29 cellular contexts compared by ENCODE assay signal in genomic region chr3:196721097-196721496, GRCh38.
"Had no signal": no experiment of that assay in that cellular context is flagged by ENCODE, and none has a peak within 500 bp of the region (broad histone marks: within the 10 kb centered on the region; RNA-seq: fewer than 3 reads in every experiment).

No MANE protein-coding gene starts in this region.

- H3K9me3 ChIP-seq: stomach, suprapubic skin, testis, thoracic aorta, thyroid gland, tibial artery, tibial nerve, transverse colon, upper lobe of left lung, upper lobe of right lung, uterus, vagina had no signal

- H3K27ac ChIP-seq: stomach, suprapubic skin, testis, thoracic aorta, thyroid gland, tibial artery, tibial nerve, transverse colon, upper lobe of left lung, upper lobe of right lung, uterus, vagina had no signal

- H3K27me3 Mint-ChIP-seq: stimulated activated memory B cell treated with anti-CD40 and anti-IgM and Interleukin-4, amounts not matched to agents 10 μg/mL and 1 μg/mL and 100 μg/mL, for 72 hours; stimulated activated naive B cell treated with anti-CD40 and anti-IgM and Interleukin-4, amounts not matched to agents 10 μg/mL and 1 μg/mL and 100 μg/mL, for 72 hours; stimulated activated naive CD8-positive, alpha-beta T cell treated with anti-CD3 and anti-CD28 coated beads, Interleukin-15, amount 100 ng/mL, for 72 hours; stimulated activated naive CD8-positive, alpha-beta T cell treated with anti-CD3 and anti-CD28 coated beads, Interleukin-15, Interleukin-2, amounts not matched to agents 100 ng/mL and 50 ng/mL, for 24 hours; type B pancreatic cell had no signal

- H3K4me3 ChIP-seq: stomach, suprapubic skin, testis, thoracic aorta, thyroid gland, tibial artery, tibial nerve, transverse colon, upper lobe of left lung, upper lobe of right lung, uterus, vagina had no signal

- FAIRE-seq: urothelium cell line had no signal

- H3K4me1 ChIP-seq: stomach, suprapubic skin, testis, thyroid gland, tibial artery, tibial nerve, upper lobe of left lung, upper lobe of right lung, uterus, vagina had no signal

- H3K4me1 Mint-ChIP-seq: stimulated activated memory B cell treated with anti-CD40 and anti-IgM and Interleukin-4, amounts not matched to agents 10 μg/mL and 1 μg/mL and 100 μg/mL, for 72 hours had no signal

- DNase-seq: stimulated activated CD4-positive, alpha-beta T cell treated with anti-CD3 and anti-CD28 coated beads, Interleukin-2, amount 100 ng/mL, for 48 hours; stimulated activated CD4-positive, alpha-beta T cell treated with anti-CD3 and anti-CD28 coated beads, Interleukin-4, amount 100 ng/mL, for 1 hour; stimulated activated CD4-positive, alpha-beta T cell treated with anti-CD3 and anti-CD28 coated beads, Interleukin-4, amount 100 ng/mL, for 24 hours; stimulated activated CD4-positive, alpha-beta T cell treated with anti-CD3 and anti-CD28 coated beads, Interleukin-4, amount 100 ng/mL, for 4 hours; stimulated activated CD8-positive, alpha-beta memory T cell treated with anti-CD3 and anti-CD28 coated beads, Interleukin-4, amount 100 ng/mL, for 48 hours; stimulated activated naive B cell treated with anti-CD40 and anti-IgM and Interleukin-4, amounts not matched to agents 10 μg/mL and 1 μg/mL and 100 μg/mL, for 72 hours; stimulated activated naive CD4-positive, alpha-beta T cell; stimulated activated naive CD4-positive, alpha-beta T cell treated with Interleukin-2 at 50 U/mL for 16 hours; stimulated activated naive CD8-positive, alpha-beta T cell treated with anti-CD3 and anti-CD28 coated beads, Interleukin-15, amount 100 ng/mL, for 72 hours; stimulated activated naive CD8-positive, alpha-beta T cell treated with anti-CD3 and anti-CD28 coated beads, Interleukin-15, Interleukin-2, amounts not matched to agents 100 U/mL and 50 U/mL, for 24 hours; stomach; substantia nigra; testis; thyroid gland; tibial artery; transverse colon; trophoblast cell; upper lobe of left lung; upper lobe of right lung; uterus had no signal

- H3K27me3 ChIP-seq: stomach, suprapubic skin, testis, thyroid gland, tibial artery, tibial nerve, transverse colon, upper lobe of left lung, upper lobe of right lung, uterus, vagina had no signal

- H3K4me3 Mint-ChIP-seq: stimulated activated effector memory CD8-positive, alpha-beta T cell treated with anti-CD3 and anti-CD28 coated beads, Interleukin-12 subunit alpha, Interleukin-12 subunit beta, amount 100 ng/mL, for 72 hours; stimulated activated memory B cell treated with anti-CD40 and anti-IgM and Interleukin-4, amounts not matched to agents 10 μg/mL and 1 μg/mL and 100 μg/mL, for 72 hours; stimulated activated naive B cell treated with anti-CD40 and anti-IgM and Interleukin-4, amounts not matched to agents 10 μg/mL and 1 μg/mL and 100 μg/mL, for 72 hours; stimulated activated naive CD8-positive, alpha-beta T cell treated with anti-CD3 and anti-CD28 coated beads, Interleukin-15, amount 100 ng/mL, for 72 hours; stimulated activated naive CD8-positive, alpha-beta T cell treated with anti-CD3 and anti-CD28 coated beads, Interleukin-15, Interleukin-2, amounts not matched to agents 100 ng/mL and 50 ng/mL, for 24 hours; type B pancreatic cell had no signal

- H3K9me3 Mint-ChIP-seq: stimulated activated effector memory CD8-positive, alpha-beta T cell treated with anti-CD3 and anti-CD28 coated beads, Interleukin-12 subunit alpha, Interleukin-12 subunit beta, amount 100 ng/mL, for 72 hours; type B pancreatic cell had no signal

- ATAC-seq: stimulated activated effector memory CD8-positive, alpha-beta T cell treated with anti-CD3 and anti-CD28 coated beads, Interleukin-12 subunit alpha, Interleukin-12 subunit beta, amount 100 ng/mL, for 72 hours; stimulated activated memory B cell treated with anti-CD40 and anti-IgM and Interleukin-4, amounts not matched to agents 10 μg/mL and 1 μg/mL and 100 μg/mL, for 72 hours; stimulated activated naive B cell treated with anti-CD40 and anti-IgM and Interleukin-4, amounts not matched to agents 10 μg/mL and 1 μg/mL and 100 μg/mL, for 72 hours; stimulated activated naive CD8-positive, alpha-beta T cell treated with anti-CD3 and anti-CD28 coated beads, Interleukin-15, amount 100 ng/mL, for 72 hours; stimulated activated naive CD8-positive, alpha-beta T cell treated with anti-CD3 and anti-CD28 coated beads, Interleukin-15, Interleukin-2, amounts not matched to agents 100 U/mL and 50 U/mL, for 24 hours; upper lobe of right lung had no signal

- H3K36me3 ChIP-seq: thyroid gland, uterus had no signal

- H3K27ac Mint-ChIP-seq: stimulated activated effector memory CD8-positive, alpha-beta T cell treated with anti-CD3 and anti-CD28 coated beads, Interleukin-12 subunit alpha, Interleukin-12 subunit beta, amount 100 ng/mL, for 72 hours; stimulated activated memory B cell treated with anti-CD40 and anti-IgM and Interleukin-4, amounts not matched to agents 10 μg/mL and 1 μg/mL and 100 μg/mL, for 72 hours; stimulated activated naive B cell treated with anti-CD40 and anti-IgM and Interleukin-4, amounts not matched to agents 10 μg/mL and 1 μg/mL and 100 μg/mL, for 72 hours; stimulated activated naive CD8-positive, alpha-beta T cell treated with anti-CD3 and anti-CD28 coated beads, Interleukin-15, amount 100 ng/mL, for 72 hours; stimulated activated naive CD8-positive, alpha-beta T cell treated with anti-CD3 and anti-CD28 coated beads, Interleukin-15, Interleukin-2, amounts not matched to agents 100 ng/mL and 50 ng/mL, for 24 hours; type B pancreatic cell had no signal
